In the genomic region with DNA sequence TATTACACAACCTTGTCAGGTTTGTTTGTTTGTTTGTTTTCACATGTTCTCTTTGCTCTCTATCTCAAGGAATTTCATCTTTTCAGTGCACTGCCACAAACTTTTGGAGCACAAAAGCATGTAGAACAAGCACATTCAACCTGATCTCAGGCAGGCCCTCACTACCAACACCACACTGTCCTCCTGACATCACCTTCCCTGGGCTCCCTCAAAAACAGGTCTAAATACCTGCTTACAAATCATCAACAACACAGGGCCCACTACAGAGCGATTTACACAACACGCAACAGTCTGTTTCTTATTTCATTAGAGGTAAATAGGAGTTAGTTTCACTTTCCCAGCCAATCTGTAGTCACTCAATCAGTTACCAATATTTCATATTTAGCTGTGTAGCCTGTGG, we compare ENCODE assay signal across 1 cellular context.
TF ChIP-seq lines count a peak whose summit lies in the region.

No MANE protein-coding gene starts in this region.

TF ChIP-seq in SK-N-SH treated with all-trans-retinoic acid at 6 μM for 48 hours, 23 proteins besides CTCF, POLR2A, EP300 and RAD21 (continued from another document):
- no peak for TF ChIP-seq ARNTL (CRISPR knock-in tag; IDR thresholded peaks at IDR 0.05; ENCODE audit: borderline replicate concordance, low read depth)
TF ChIP-seq in SK-N-SH treated with all-trans-retinoic acid at 6 μM for 48 hours: peak in this region for 0.
